1 cellular context compared by ENCODE assay signal in genomic region chr19:12481781-12482504, GRCh38.
TF ChIP-seq lines count a peak whose summit lies in the region.

No MANE protein-coding gene starts in this region.

TF ChIP-seq in IMR-90, 13 proteins besides CTCF, POLR2A, EP300 and RAD21:
- TF ChIP-seq, protein P1, sequence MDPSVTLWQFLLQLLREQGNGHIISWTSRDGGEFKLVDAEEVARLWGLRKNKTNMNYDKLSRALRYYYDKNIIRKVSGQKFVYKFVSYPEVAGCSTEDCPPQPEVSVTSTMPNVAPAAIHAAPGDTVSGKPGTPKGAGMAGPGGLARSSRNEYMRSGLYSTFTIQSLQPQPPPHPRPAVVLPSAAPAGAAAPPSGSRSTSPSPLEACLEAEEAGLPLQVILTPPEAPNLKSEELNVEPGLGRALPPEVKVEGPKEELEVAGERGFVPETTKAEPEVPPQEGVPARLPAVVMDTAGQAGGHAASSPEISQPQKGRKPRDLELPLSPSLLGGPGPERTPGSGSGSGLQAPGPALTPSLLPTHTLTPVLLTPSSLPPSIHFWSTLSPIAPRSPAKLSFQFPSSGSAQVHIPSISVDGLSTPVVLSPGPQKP (IDR thresholded peaks at IDR 0.05; ENCODE audit: borderline replicate concordance, low read depth, low read length) = no peak
- TF ChIP-seq MXI1 (IDR thresholded peaks at IDR 0.05; ENCODE audit: borderline replicate concordance, low read depth, low read length) = no peak
- TF ChIP-seq MAFK (IDR thresholded peaks at IDR 0.05; ENCODE audit: low read depth, low read length) = no peak
- no peak for TF ChIP-seq NFE2L2 (IDR thresholded peaks at IDR 0.05; ENCODE audit: low read depth, low read length)
- TF ChIP-seq RFX5 (IDR thresholded peaks at IDR 0.05; ENCODE audit: low read depth, low read length) = no peak
- no peak for TF ChIP-seq RCOR1 (IDR thresholded peaks at IDR 0.05; ENCODE audit: insufficient replicate concordance, low read length)
- TF ChIP-seq SMC3 (IDR thresholded peaks at IDR 0.05; ENCODE audit: low read depth, low read length) = no peak
- no peak for TF ChIP-seq FOS (IDR thresholded peaks at IDR 0.05; ENCODE audit: low read depth, low read length)
TF ChIP-seq in IMR-90: peak in this region for 0.
